ENCODE assay signal across 11 cellular contexts in genomic region chr7:99314504-99314903, GRCh38. TPM values are rescaled to one million over a fixed set of nuclear protein-coding genes. Genes with fewer than 3 reads are reported as not detected.
A peak's percentile ranks its signal among the peaks of the same experiment; 100 is the strongest.
DNase-seq lines count a peak whose midpoint lies in the region; ATAC-seq and TF ChIP-seq lines count a peak whose summit lies in the region.
"Had no signal": no experiment of that assay in that cellular context is flagged by ENCODE, and none has a peak within 500 bp of the region (broad histone marks: within the 10 kb centered on the region; RNA-seq: fewer than 3 reads in every experiment).

No MANE protein-coding gene starts in this region.

- no peaks in the 10 kb centered on the region for H3K79me2 ChIP-seq in smooth muscle cell (ENCODE audit: low read depth)

- H3K4me1 ChIP-seq in lower lobe of right lung (peaks cover 10% of the 10 kb centered on the region), smooth muscle cell (ENCODE audit: low read depth) (no peaks in the 10 kb centered on the region)

- no peaks in the 10 kb centered on the region for H3F3A ChIP-seq in smooth muscle cell (ENCODE audit: low read depth)

- no peaks in the 10 kb centered on the region for H3K27me3 ChIP-seq in GM06990 (replicated peaks; ENCODE audit: control insufficient read depth, insufficient read depth, low read length)
- no peaks in the 10 kb centered on the region for H3K27me3 ChIP-seq in lower lobe of right lung (ENCODE audit: low read depth)
- no peaks in the 10 kb centered on the region for H3K27me3 ChIP-seq in smooth muscle cell (ENCODE audit: low read depth)

- peak; percentile 43 for DNase-seq in GM06990 (ENCODE audit: extremely low read depth, insufficient read length)
- DNase-seq in activated CD4-positive, alpha-beta T cell treated with anti-CD3 and anti-CD28 coated beads, Interleukin-2, amount 50 U/mL, for 48 hours = peak; percentile 52 to 63
- DNase-seq in lower lobe of right lung = no peak
- no peak for DNase-seq in smooth muscle cell (lab: John Stamatoyannopoulos, UW; ENCODE audit: unreplicated experiment)
- DNase-seq: foreskin melanocyte, NCI-H146 had no signal

- H3K27ac ChIP-seq in lower lobe of right lung (no peak overlapping the region), smooth muscle cell (ENCODE audit: low read depth) (no peak overlapping the region)

- intact Hi-C loops in lower lobe of right lung (cut with DNase I) = loop anchor here (10.0 kb wide), 1 partner anchor 270 kb away; no protein-coding TSS in a partner anchor

- H4K20me1 ChIP-seq in smooth muscle cell (ENCODE audit: low read depth) = no peaks in the 10 kb centered on the region

- H3K9me3 ChIP-seq in lower lobe of right lung (no peaks in the 10 kb centered on the region), smooth muscle cell (replicated peaks; ENCODE audit: low read depth) (no peaks in the 10 kb centered on the region)

- ATAC-seq in GM18502 (IDR thresholded peaks at IDR 0.05; ENCODE audit: poor library complexity, unreplicated experiment) (peak; percentile 75), lower lobe of right lung (peak; percentile 61 to 62), HG03521 (IDR thresholded peaks at IDR 0.05; ENCODE audit: unreplicated experiment) (no peak), HG03442 (IDR thresholded peaks at IDR 0.05; ENCODE audit: unreplicated experiment) (no peak), GM21529 (IDR thresholded peaks at IDR 0.05; ENCODE audit: unreplicated experiment) (no peak)

- TF ChIP-seq CTCF in GM06990 (IDR thresholded peaks at IDR 0.05; ENCODE audit: insufficient read depth, low read length, poor library complexity, severe bottlenecking) = no peak
- no peak for TF ChIP-seq CTCF in lower lobe of right lung (IDR thresholded peaks at IDR 0.05)
- no peak for TF ChIP-seq CTCF in smooth muscle cell (IDR thresholded peaks at IDR 0.05; ENCODE audit: borderline replicate concordance, insufficient read depth, poor library complexity, severe bottlenecking)

- H3K9ac ChIP-seq in smooth muscle cell (ENCODE audit: low read depth) = no peak overlapping the region

- H2AFZ ChIP-seq in smooth muscle cell (ENCODE audit: low read depth) = no peak overlapping the region

- no peak overlapping the region for H3K4me3 ChIP-seq in GM06990 (replicated peaks; ENCODE audit: low read depth, low read length)
- H3K4me3 ChIP-seq in lower lobe of right lung = no peak overlapping the region
- no peak overlapping the region for H3K4me3 ChIP-seq in smooth muscle cell

- 83% methylated on average over 7 of the region's 7 CpGs for WGBS in smooth muscle cell (ENCODE audit: low lambda C conversion rate)

- H3K4me2 ChIP-seq in smooth muscle cell = no peak overlapping the region

- no peaks in the 10 kb centered on the region for H3K36me3 ChIP-seq in GM06990 (ENCODE audit: control insufficient read depth, insufficient read depth, low read length)
- H3K36me3 ChIP-seq in lower lobe of right lung = no peaks in the 10 kb centered on the region
- H3K36me3 ChIP-seq in smooth muscle cell (ENCODE audit: low read depth) = no peaks in the 10 kb centered on the region

RNA-seq across cellular contexts. Expression of gene ARPC1A, which starts 11.2 kb away (rescaled TPM):
- total RNA-seq in lower lobe of right lung = 109 TPM
- total RNA-seq in smooth muscle cell = 80.8 and 85.0 TPM in 2 replicates
- 109 and 113 TPM in 2 replicates for polyA plus RNA-seq in smooth muscle cell

RNA-seq across cellular contexts. Expression of gene MYH16, which starts 41.9 kb away (rescaled TPM):
- not detected for total RNA-seq in lower lobe of right lung
- total RNA-seq in smooth muscle cell = not detected in 2 replicates
- polyA plus RNA-seq in smooth muscle cell = not detected in 2 replicates
- total RNA-seq: SK-MEL-5 had no signal

Comparison
In these comparisons a context has a peak if more than half of its experiments do, and no peak if none do; other contexts are left out.
1. DNase-seq: peak in GM06990 (single experiment) and activated CD4-positive, alpha-beta T cell treated with anti-CD3 and anti-CD28 coated beads, Interleukin-2, amount 50 U/mL, for 48 hours (2 of 2); none in lower lobe of right lung (single experiment) and smooth muscle cell (single experiment).
2. ATAC-seq: peak in GM18502 (single experiment) and lower lobe of right lung (2 of 2); none in HG03521 (single experiment), HG03442 (single experiment) and GM21529 (single experiment).